In the genomic region with DNA sequence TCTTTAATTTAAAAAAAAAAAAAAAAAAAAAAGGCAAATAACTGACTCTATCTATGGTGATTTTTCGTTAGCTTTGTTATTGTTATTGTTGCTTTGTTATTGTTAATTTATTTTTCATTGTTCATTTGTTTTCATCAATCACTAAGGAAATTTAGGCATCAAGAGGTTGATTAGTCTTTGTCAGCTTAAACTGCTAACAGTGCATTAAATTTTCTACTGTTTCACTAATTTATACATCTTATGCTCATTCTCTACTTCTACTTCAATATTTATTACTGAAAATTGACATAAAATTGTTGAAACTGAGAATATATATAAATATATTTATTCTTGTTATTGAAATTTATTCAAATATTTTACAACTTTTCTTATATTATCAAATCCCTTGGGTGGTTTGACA, we compare ENCODE assay signal across 15 cellular contexts. TPM values are rescaled to one million over a fixed set of nuclear protein-coding genes. Genes with fewer than 3 reads are reported as not detected.
DNase-seq lines count a peak whose midpoint lies in the region; ATAC-seq, FAIRE-seq and TF ChIP-seq lines count a peak whose summit lies in the region.
"Had no signal": no experiment of that assay in that cellular context is flagged by ENCODE, and none has a peak within 500 bp of the region (broad histone marks: within the 10 kb centered on the region; RNA-seq: fewer than 3 reads in every experiment).

No MANE protein-coding gene starts in this region.

- no peak overlapping the region for H2BK5ac ChIP-seq in IMR-90 (ENCODE audit: low read depth, low read length, poor library complexity, severe bottlenecking)

- H2AFZ ChIP-seq in IMR-90 (replicated peaks; ENCODE audit: low read length, poor library complexity), result no peak overlapping the region

- H3K36me3 ChIP-seq in IMR-90 (ENCODE audit: control insufficient read depth, insufficient read depth, low read length) (peaks cover 2% of the 10 kb centered on the region; the same call in 1 of the 2 replicates), pancreas (no peaks in the 10 kb centered on the region)

- H2BK120ac ChIP-seq in IMR-90 (ENCODE audit: low read depth, low read length), result no peak overlapping the region

- DNase-seq in IMR-90, result no peak
- no peak for DNase-seq in pancreas
- DNase-seq in nucleus accumbens (lab: John Stamatoyannopoulos, UW), result no peak
- DNase-seq: Calu3; CD8-positive, alpha-beta T cell; DMS79 treated with DMSO at 0.1 percent for 48 hours; H9 had no signal

- no peak overlapping the region for H3K4ac ChIP-seq in IMR-90 (ENCODE audit: low read depth, low read length)

- no peaks in the 10 kb centered on the region for H3K9me1 ChIP-seq in IMR-90 (ENCODE audit: insufficient read depth, low read length)

- H4K5ac ChIP-seq in IMR-90 (ENCODE audit: low read depth, low read length), result no peak overlapping the region

- H3K4me3 ChIP-seq in IMR-90 (ENCODE audit: insufficient read depth, low read depth, low read length), result no peak overlapping the region
- no peak overlapping the region for H3K4me3 ChIP-seq in pancreas
- H3K4me3 ChIP-seq: BLaER1 treated with 17β-estradiol and CSF1 and Interleukin-3, amounts not matched to agents 10 nM and 100 nM; GM12878 had no signal

- no peak overlapping the region for H3K9ac ChIP-seq in IMR-90 (ENCODE audit: low read depth, low read length)
- H3K9ac ChIP-seq: BLaER1 treated with 17β-estradiol and CSF1 and Interleukin-3, amounts not matched to agents 10 nM and 100 nM had no signal

- POLR2A ChIA-PET in IMR-90 (lab: Charles Lee; ENCODE audit: unreplicated experiment), result interaction anchor here (0.6 kb wide), 1 partner anchor 10 kb away, joined by 5 read pairs; no protein-coding TSS in a partner anchor

- WGBS in IMR-90 (ENCODE audit: extremely low coverage in 2 of 2, insufficient read length in 1 of 2), 2 experiments, result no CpG with 5 or more reads among the region's 1 CpG
- 90 to 100% methylated on average over 1 of the region's 1 CpG for WGBS in pancreas, 2 donors

- no peak overlapping the region for H4K91ac ChIP-seq in IMR-90 (ENCODE audit: insufficient read depth, low read depth, low read length)

- no peak overlapping the region for H2BK20ac ChIP-seq in IMR-90 (ENCODE audit: low read depth, low read length)

- ATAC-seq in IMR-90 (ENCODE audit: low read depth) (no peak), pancreas (no peak), HG03354 (IDR thresholded peaks at IDR 0.05; ENCODE audit: poor library complexity, severe bottlenecking, unreplicated experiment) (no peak), HG02852 (IDR thresholded peaks at IDR 0.05; ENCODE audit: unreplicated experiment) (no peak)
- ATAC-seq: CD8-positive, alpha-beta T cell; GM12878 had no signal

- peak; percentile 35 for FAIRE-seq in endometrium (lab: Jason Lieb, UNC)
- FAIRE-seq in pancreas (lab: Jason Lieb, UNC), result peak; percentile 53
- FAIRE-seq: H1 had no signal

- no peak overlapping the region for H2AK9ac ChIP-seq in IMR-90 (replicated peaks; ENCODE audit: low read depth, low read length, poor library complexity)

- no peak overlapping the region for H3K56ac ChIP-seq in IMR-90 (ENCODE audit: extremely low read depth, insufficient read depth, low read length)

- TF ChIP-seq RAD21 in IMR-90 (IDR thresholded peaks at IDR 0.05; ENCODE audit: low read length), result no peak

- no peak overlapping the region for H3K4me2 ChIP-seq in IMR-90 (ENCODE audit: low read depth, low read length)
- H3K4me2 ChIP-seq: BLaER1 treated with 17β-estradiol and CSF1 and Interleukin-3, amounts not matched to agents 10 nM and 100 nM had no signal

- H2AK5ac ChIP-seq in IMR-90 (ENCODE audit: low read depth, low read length), result no peak overlapping the region

- CTCF ChIA-PET in IMR-90 (lab: Yijun Ruan, JAX), result no interaction called here

- no peak overlapping the region for H3K23ac ChIP-seq in IMR-90 (ENCODE audit: low read depth, low read length)

- H3K4me1 ChIP-seq in IMR-90 (ENCODE audit: control insufficient read depth, insufficient read depth, low read length), result no peaks in the 10 kb centered on the region
- H3K4me1 ChIP-seq in pancreas, result peaks cover 0 to 6% (median 0%) of the 10 kb centered on the region in 3 donors
- H3K4me1 ChIP-seq: BLaER1 treated with 17β-estradiol and CSF1 and Interleukin-3, amounts not matched to agents 10 nM and 100 nM had no signal

- no peaks in the 10 kb centered on the region for H3K9me3 ChIP-seq in IMR-90 (ENCODE audit: control insufficient read depth, insufficient read depth, low read length)
- no peaks in the 10 kb centered on the region for H3K9me3 ChIP-seq in pancreas
- H3K9me3 ChIP-seq: BLaER1 treated with 17β-estradiol and CSF1 and Interleukin-3, amounts not matched to agents 10 nM and 100 nM had no signal

- TF ChIP-seq POLR2A in IMR-90 (IDR thresholded peaks at IDR 0.05; ENCODE audit: low read depth, low read length), result no peak

- intact Hi-C loops in IMR-90 (cut with micrococcal nuclease), result no loop called here
- intact Hi-C loops in pancreas (cut with DNase I), result no loop called here

- H3K27ac ChIP-seq in 22Rv1 (peak overlapping the region; percentile 83), IMR-90 (ENCODE audit: insufficient read depth, low read length) (no peak overlapping the region), pancreas (no peak overlapping the region)
- H3K27ac ChIP-seq: BLaER1 treated with 17β-estradiol and CSF1 and Interleukin-3, amounts not matched to agents 10 nM and 100 nM had no signal

- no peak overlapping the region for H3K14ac ChIP-seq in IMR-90 (replicated peaks; ENCODE audit: low read depth, low read length)

- no peak overlapping the region for H2BK15ac ChIP-seq in IMR-90 (ENCODE audit: low read depth, low read length)

- in situ Hi-C loops in IMR-90 (cut with MboI; ENCODE audit: low sequenced_read_pairs), result no loop called here

- H4K8ac ChIP-seq in IMR-90 (ENCODE audit: low read depth in 2 of 2, low read length in 2 of 2), result no peak overlapping the region

- no peaks in the 10 kb centered on the region for H3K27me3 ChIP-seq in IMR-90 (ENCODE audit: control insufficient read depth, insufficient read depth, low read length)
- H3K27me3 ChIP-seq in pancreas, result no peaks in the 10 kb centered on the region
- H3K27me3 ChIP-seq: BLaER1 treated with 17β-estradiol and CSF1 and Interleukin-3, amounts not matched to agents 10 nM and 100 nM had no signal

- no TSS peak for BruUV-seq in IMR-90 (replicated peaks; lab: Mats Ljungman, UMichigan)

- no peak overlapping the region for H3K18ac ChIP-seq in IMR-90 (ENCODE audit: low read depth, low read length)

- dilution Hi-C loops in IMR-90 (cut with HindIII; ENCODE audit: low sequenced_read_pairs, unreplicated experiment), result no loop called here

- no peaks in the 10 kb centered on the region for H4K20me1 ChIP-seq in IMR-90 (ENCODE audit: insufficient read depth, low read length)

- TF ChIP-seq CTCF in 22Rv1 (IDR thresholded peaks at IDR 0.05) (no peak), IMR-90 (conservative IDR thresholded peaks at IDR 0.05; ENCODE audit: low read depth, low read length) (no peak), pancreas (IDR thresholded peaks at IDR 0.05) (no peak)

- peaks cover 0 to 6% of the 10 kb centered on the region in 2 experiments; a peak in 1 of 4 replicates for H3K79me1 ChIP-seq in IMR-90 (ENCODE audit: low read depth in 1 of 2, low read length in 2 of 2)

TF ChIP-seq in IMR-90, 13 proteins besides CTCF, POLR2A, EP300 and RAD21:
- TF ChIP-seq MAFK (IDR thresholded peaks at IDR 0.05; ENCODE audit: low read depth, low read length), result peak; percentile 33; the same call in 1 of the 2 replicates
- no peak for TF ChIP-seq CHD1 (IDR thresholded peaks at IDR 0.05; ENCODE audit: low read depth, low read length)

RNA-seq across cellular contexts. Expression of a gene that starts 24.0 kb away (rescaled TPM):
- total RNA-seq in IMR-90 (2012; rRNA removed) (21.0 and 22.2 TPM in 2 replicates), pancreas (10 to 100 TPM; 10.4 to 19.4 (median 12.5) TPM)
- polyA plus RNA-seq in IMR-90 (2012; rRNA removed) (4.0 and 7.1 TPM in 2 replicates), pancreas (1 to 10 TPM; 3.3 to 6.0 TPM)
- polyA plus RNA-seq in IMR-90 (2012; cell fraction: cytosol; rRNA removed), result 0.82 and 1.1 TPM in 2 replicates
- 0.98 and 16.5 TPM in 2 replicates for polyA plus RNA-seq in IMR-90 (2012; cell fraction: nucleus; rRNA removed; ENCODE audit: low replicate concordance)

RNA-seq across cellular contexts. Expression of a gene that starts 53.1 kb away (rescaled TPM):
- total RNA-seq in IMR-90 (2012; rRNA removed) (0.18 and 0.28 TPM in 2 replicates), pancreas (under 1 TPM; 0.18 to 0.50 (median 0.29) TPM)
- polyA plus RNA-seq in IMR-90 (2012; rRNA removed) (0.16 and 0.17 TPM in 2 replicates), pancreas (under 1 TPM; 0.46 to 0.73 TPM)
- polyA plus RNA-seq in IMR-90 (2012; cell fraction: cytosol; rRNA removed), result 0.12 and 0.13 TPM in 2 replicates
- 1.0 and 1.2 TPM in 2 replicates for polyA plus RNA-seq in IMR-90 (2012; cell fraction: nucleus; rRNA removed; ENCODE audit: low replicate concordance)
- total RNA-seq: Calu3, HT-29 had no signal
